9 cellular contexts compared by ENCODE assay signal in the genomic region with DNA sequence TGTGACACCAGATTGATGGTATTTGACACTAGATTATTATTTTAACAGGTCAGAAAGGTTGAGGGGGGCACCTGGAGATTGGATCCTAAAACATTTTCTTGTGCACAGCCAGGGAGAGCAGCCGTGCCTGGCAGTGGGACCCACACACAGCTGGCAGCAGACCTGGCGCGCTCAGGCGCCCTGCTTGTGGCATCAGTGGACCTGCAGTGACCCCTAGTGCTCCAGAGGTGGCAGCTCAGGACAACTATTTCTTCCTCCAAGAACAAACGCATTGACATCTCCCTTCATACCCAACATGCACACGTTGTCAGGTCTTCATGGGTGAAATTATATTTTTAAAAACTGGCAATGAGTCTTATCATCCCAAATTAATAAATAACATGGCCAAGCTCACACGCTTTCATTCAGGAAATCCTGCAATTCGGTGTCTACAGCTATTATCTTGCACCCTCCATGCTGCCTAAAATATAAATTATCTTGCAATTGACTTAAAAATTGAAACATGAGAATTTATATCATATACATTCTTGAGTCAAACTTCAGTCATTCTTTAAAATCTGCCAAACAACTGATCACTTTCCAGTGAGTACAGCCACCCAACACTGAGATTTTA. TPM values are rescaled to one million over a fixed set of nuclear protein-coding genes. Genes with fewer than 3 reads are reported as not detected.
DNase-seq lines count a peak whose midpoint lies in the region; ATAC-seq, FAIRE-seq and TF ChIP-seq lines count a peak whose summit lies in the region.
"Had no signal": no experiment of that assay in that cellular context is flagged by ENCODE, and none has a peak within 500 bp of the region (broad histone marks: within the 10 kb centered on the region; RNA-seq: fewer than 3 reads in every experiment).

No MANE protein-coding gene starts in this region.

- no peaks in the 10 kb centered on the region for H3K36me3 ChIP-seq in GM06990 (ENCODE audit: control insufficient read depth, insufficient read depth, low read length)

- no peak for TF ChIP-seq POLR2A in A549 (IDR thresholded peaks at IDR 0.05; ENCODE audit: low read length)

- ATAC-seq in A549: peak; percentile 84 to 91
- peak; percentile 60 for ATAC-seq in HG02763 (IDR thresholded peaks at IDR 0.05; ENCODE audit: unreplicated experiment)
- ATAC-seq in HG03521 (IDR thresholded peaks at IDR 0.05; ENCODE audit: unreplicated experiment): no peak

- no peak overlapping the region for H3K4me2 ChIP-seq in A549

- DNase-seq in A549 (ENCODE audit: low read depth in 1 of 2, low spot score in 1 of 2): peak; percentile 43 to 59
- DNase-seq in GM06990 (ENCODE audit: extremely low read depth, insufficient read length): no peak
- DNase-seq in NCI-H2107 treated with DMSO at 0.1 percent for 48 hours (lab: John Stamatoyannopoulos, UW; ENCODE audit: unreplicated experiment): peak; percentile 82
- peak; percentile 35 for DNase-seq in amniotic stem cell (lab: John Stamatoyannopoulos, UW)
- DNase-seq in islet precursor cell: peak; percentile 87

- no peaks in the 10 kb centered on the region for H3K27me3 ChIP-seq in GM06990 (replicated peaks; ENCODE audit: control insufficient read depth, insufficient read depth, low read length)

- FAIRE-seq in A549 (lab: Jason Lieb, UNC): no peak
- FAIRE-seq: endothelial cell of umbilical vein had no signal

- TF ChIP-seq CTCF in A549 (IDR thresholded peaks at IDR 0.05) (peak; percentile 55), GM06990 (IDR thresholded peaks at IDR 0.05; ENCODE audit: insufficient read depth, low read length, poor library complexity, severe bottlenecking) (peak; percentile 82)

- peak; percentile 79 to 87 for TF ChIP-seq RAD21 in A549 (conservative IDR thresholded peaks at IDR 0.05 in 1 of 2, IDR thresholded peaks at IDR 0.05 in 1 of 2)

- H3K9me3 ChIP-seq in A549: no peaks in the 10 kb centered on the region

- H3K4me3 ChIP-seq in A549: no peak overlapping the region
- no peak overlapping the region for H3K4me3 ChIP-seq in GM06990 (replicated peaks; ENCODE audit: low read depth, low read length)

- no peak overlapping the region for H3K27ac ChIP-seq in A549
- peak overlapping the region; percentile 25 for H3K27ac ChIP-seq in temporal lobe (ENCODE audit: low read depth, low read length)

- H3K4me1 ChIP-seq in A549: no peaks in the 10 kb centered on the region

- POLR2A ChIA-PET in A549 (lab: Yijun Ruan, JAX): no interaction called here

- CTCF ChIA-PET in A549 (lab: Yijun Ruan, JAX): interaction anchor here (0.9 to 1.1 kb wide), 4 partner anchors 20 to 1129 kb away, joined by 3 to 4 read pairs (median 3); no protein-coding TSS in a partner anchor

- no peak for TF ChIP-seq EP300 in A549 (IDR thresholded peaks at IDR 0.05)

- 2% methylated on average over 8 of the region's 8 CpGs for WGBS in A549 (ENCODE audit: missing lambda C conversion rate)

TF ChIP-seq in A549, 52 proteins besides CTCF, POLR2A, EP300 and RAD21:
- TF ChIP-seq ZNF302 (CRISPR knock-in tag; IDR thresholded peaks at IDR 0.05) (no peak), SMC3 (IDR thresholded peaks at IDR 0.05) (peak; percentile 46)

RNA-seq across cellular contexts. Expression of gene TMEM132D, which starts 7.7 kb away (rescaled TPM):
- polyA plus RNA-seq in A549 (2011; rRNA removed) (not detected in 2 replicates), A549 (2017; fragmentation: RNase III; extraction: RNeasy Plus Mini Kit Qiagen cat#74134 plus additional on column Dnase treatment) (not detected in 3 replicates)
- not detected in 2 replicates for polyA plus RNA-seq in A549 (2012; cell fraction: cytosol; rRNA removed)
- not detected in 2 replicates for polyA plus RNA-seq in A549 (2012; cell fraction: nucleus; rRNA removed)
- polyA minus RNA-seq in A549 (2011; rRNA and poly(A)+ RNA removed): not detected in 2 replicates
- 4.9 TPM for total RNA-seq in temporal lobe
- total RNA-seq: endothelial cell of umbilical vein had no signal
- polyA plus RNA-seq: endothelial cell of umbilical vein had no signal
